13 cellular contexts compared by ENCODE assay signal in the genomic region with DNA sequence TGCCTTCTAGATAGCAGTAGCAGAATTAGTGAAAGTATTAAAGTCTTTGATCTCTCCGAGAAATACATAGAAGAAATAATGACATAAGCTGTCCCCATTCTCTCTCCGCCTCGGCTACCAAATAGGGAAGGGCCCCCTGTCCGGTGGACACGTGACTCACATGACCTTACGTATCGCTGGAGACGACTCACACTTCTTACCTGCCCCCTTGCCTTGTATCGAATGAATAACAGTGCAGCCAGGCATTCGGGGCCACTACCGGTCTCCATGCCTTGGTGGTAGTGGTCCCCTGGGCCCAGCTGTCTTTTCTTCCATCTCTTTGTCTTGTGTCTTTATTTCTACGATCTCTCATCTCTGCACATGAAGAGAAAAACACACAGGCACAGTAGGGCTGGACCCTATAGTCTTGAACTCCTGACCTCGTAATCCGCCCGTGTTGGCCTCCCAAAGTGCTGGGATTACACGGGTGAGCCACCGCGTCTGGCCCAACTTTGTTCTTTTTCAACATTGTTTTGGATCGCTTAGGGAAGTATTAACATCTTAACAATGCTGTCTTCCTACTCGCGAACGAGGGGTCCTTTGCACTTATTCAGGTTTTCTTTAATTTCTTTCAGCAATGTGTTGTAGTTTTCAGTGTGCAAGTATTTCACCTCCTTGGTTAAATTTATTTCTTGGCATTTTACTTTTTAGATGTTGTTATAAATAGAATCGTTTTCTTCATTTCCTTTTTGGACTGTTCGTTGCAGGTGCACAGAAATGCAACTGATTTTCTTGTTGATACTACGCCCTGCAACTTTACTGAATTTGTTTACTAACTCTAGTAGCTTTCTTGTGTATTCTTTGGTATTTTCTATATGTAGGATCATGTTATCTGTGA. TPM values are rescaled to one million over a fixed set of nuclear protein-coding genes. Genes with fewer than 3 reads are reported as not detected.
"Had no signal": no experiment of that assay in that cellular context is flagged by ENCODE, and none has a peak within 500 bp of the region (broad histone marks: within the 10 kb centered on the region; RNA-seq: fewer than 3 reads in every experiment).

No MANE protein-coding gene starts in this region.

RNA-seq across cellular contexts. Expression of a gene that starts 16.8 kb away (rescaled TPM):
- total RNA-seq: activated CD4-positive, alpha-beta memory T cell treated with anti-CD3 and anti-CD28 coated beads for 36 hours; activated CD8-positive, alpha-beta memory T cell treated with anti-CD3 and anti-CD28 coated beads, Interleukin-2, amount 10 ng/mL, durations not matched to agents 7 days and 5 days; activated naive CD8-positive, alpha-beta T cell treated with anti-CD3 and anti-CD28 coated beads, Interleukin-2, amount 10 ng/mL, durations not matched to agents 7 days and 5 days; body of pancreas; cardiac septum; heart right ventricle; left ventricle myocardium superior; naive thymus-derived CD4-positive, alpha-beta T cell; uterus had no signal
- polyA plus RNA-seq: heart right ventricle; immature natural killer cell; naive thymus-derived CD4-positive, alpha-beta T cell had no signal

RNA-seq across cellular contexts. Expression of a gene that starts 47.7 kb away (rescaled TPM):
- total RNA-seq: activated CD4-positive, alpha-beta memory T cell treated with anti-CD3 and anti-CD28 coated beads for 36 hours; activated naive CD8-positive, alpha-beta T cell treated with anti-CD3 and anti-CD28 coated beads, Interleukin-2, amount 10 ng/mL, durations not matched to agents 7 days and 5 days; cardiac septum; dermis blood vessel endothelial cell; heart right ventricle; left ventricle myocardium superior; renal cortical epithelial cell; T-helper 1 cell treated with Interleukin-12 subunit alpha and Interleukin-12 subunit beta and Interleukin-4 antibody, amounts not matched to agents 30 ng/mL and 1 ng/mL, for 36 hours had no signal
- polyA plus RNA-seq: heart right ventricle; naive thymus-derived CD4-positive, alpha-beta T cell had no signal
